17 cellular contexts compared by ENCODE assay signal in the genomic region with DNA sequence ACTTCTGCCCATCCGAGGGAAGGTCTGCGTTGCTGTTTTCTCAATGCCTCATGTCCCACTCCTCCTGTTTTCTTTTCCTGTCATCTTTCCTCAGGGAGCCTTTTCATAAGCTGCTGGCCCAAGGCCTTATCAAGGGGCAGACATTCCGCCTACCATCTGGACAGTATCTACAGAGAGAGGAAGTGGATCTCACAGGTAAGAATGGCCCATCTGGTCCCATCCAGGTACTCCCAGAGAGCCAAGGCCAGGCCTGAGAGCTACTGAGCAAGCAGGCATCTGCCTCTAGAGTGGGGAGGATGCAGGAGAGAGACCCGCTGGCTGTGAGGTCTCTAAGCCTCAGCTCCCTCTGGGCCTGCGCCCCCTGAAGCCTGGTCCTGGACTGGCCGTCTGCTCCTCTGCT.
DNase-seq lines count a peak whose midpoint lies in the region; ATAC-seq, FAIRE-seq and TF ChIP-seq lines count a peak whose summit lies in the region.
"Had no signal": no experiment of that assay in that cellular context is flagged by ENCODE, and none has a peak within 500 bp of the region (broad histone marks: within the 10 kb centered on the region; RNA-seq: fewer than 3 reads in every experiment).

No MANE protein-coding gene starts in this region.

- H2AFZ ChIP-seq in K562 (ENCODE audit: low read depth, low read length), result no peak overlapping the region

- H3K79me2 ChIP-seq in K562 (ENCODE audit: control insufficient read depth, insufficient read depth, low read length), result no peaks in the 10 kb centered on the region

- no peak for TF ChIP-seq EP300 in K562 (IDR thresholded peaks at IDR 0.05; ENCODE audit: low read length)

- H3K9ac ChIP-seq in K562 (ENCODE audit: insufficient read depth in 1 of 2, low read depth in 2 of 2, low read length in 2 of 2), result no peak overlapping the region
- H3K9ac ChIP-seq: BLaER1 had no signal

- CTCF ChIA-PET in K562 (lab: Yijun Ruan, JAX; ENCODE audit: low intra/inter-chr PET ratio) (interaction anchor here (0.6 to 2.6 kb wide), 4 partner anchors 140 to 416 kb away, joined by 3 to 17 read pairs (median 4); no protein-coding TSS in a partner anchor), A673 (lab: Charles Lee) (interaction anchor here (0.6 kb wide), 1 partner anchor 562 kb away, joined by 5 read pairs; no protein-coding TSS in a partner anchor)

- no peaks in the 10 kb centered on the region for H3K9me1 ChIP-seq in K562 (ENCODE audit: control insufficient read depth, insufficient read depth, low read length)

- no peak overlapping the region for H3K4me2 ChIP-seq in K562 (ENCODE audit: insufficient read depth, low read length)
- H3K4me2 ChIP-seq: A549, BLaER1 had no signal

- peaks cover 52% of the 10 kb centered on the region; the same call in 2 of the 3 replicates for H3K36me3 ChIP-seq in K562 (ENCODE audit: control insufficient read depth, insufficient read depth, low read length)
- no peaks in the 10 kb centered on the region for H3K36me3 ChIP-seq in A673 (ENCODE audit: insufficient read depth, low read length, poor library complexity, severe bottlenecking)

- TF ChIP-seq POLR2A in K562 (conservative IDR thresholded peaks at IDR 0.05), result no peak

- intact Hi-C loops in K562 (cut with micrococcal nuclease) (loop anchor here (5.0 to 10.0 kb wide), 4 partner anchors 79 to 562 kb away; a partner anchor contains a TSS), A673 (cut with micrococcal nuclease; ENCODE audit: unreplicated experiment) (no loop called here)

- no peaks in the 10 kb centered on the region for H3K4me1 ChIP-seq in K562 (replicated peaks in 1 of 2; ENCODE audit: control insufficient read depth in 2 of 2, insufficient read depth in 2 of 2, low read length in 2 of 2)
- peaks cover 31% of the 10 kb centered on the region for H3K4me1 ChIP-seq in A673 (ENCODE audit: insufficient read depth, low read length, poor library complexity, severe bottlenecking)

- H3K4me3 Mint-ChIP-seq in endothelial cell (ENCODE audit: unreplicated experiment), result no peak overlapping the region
- H3K4me3 Mint-ChIP-seq in HFFc6, result no peak overlapping the region
- H3K4me3 Mint-ChIP-seq: CD14-positive monocyte; CD4-positive, alpha-beta memory T cell; H9 had no signal

- H3K4me1 Mint-ChIP-seq in endothelial cell (ENCODE audit: unreplicated experiment) (peaks cover 65% of the 10 kb centered on the region), HFFc6 (ENCODE audit: low read depth) (peaks cover 8% of the 10 kb centered on the region)
- H3K4me1 Mint-ChIP-seq: CD4-positive, alpha-beta memory T cell had no signal

- H3K27ac Mint-ChIP-seq in endothelial cell (ENCODE audit: unreplicated experiment), result peak overlapping the region; percentile 24
- no peak overlapping the region for H3K27ac Mint-ChIP-seq in HFFc6
- H3K27ac Mint-ChIP-seq: CD4-positive, alpha-beta memory T cell had no signal

- no peak for ATAC-seq in K562
- ATAC-seq: A549 had no signal

- DNase-seq in NCI-H2171 treated with DMSO at 0.1 percent for 48 hours (lab: John Stamatoyannopoulos, UW) (peak; percentile 0), NCI-H2171 (lab: John Stamatoyannopoulos, UW) (no peak), K562 (ENCODE audit: extremely low read depth in 1 of 4, low spot score in 3 of 4) (no peak), endothelial cell (ENCODE audit: low spot score) (no peak), HFFc6 (no peak), ureter (ENCODE audit: low spot score) (no peak), A673 (ENCODE audit: low spot score) (no peak)
- DNase-seq: DMS153, DMS79, GF-D8, H9 had no signal

- H3K4me3 ChIP-seq in K562 (no peak overlapping the region), A673 (ENCODE audit: low read depth, low read length, poor library complexity, severe bottlenecking) (no peak overlapping the region)
- H3K4me3 ChIP-seq: A549, BLaER1 had no signal

- H3K9me3 ChIP-seq in K562 (replicated peaks; ENCODE audit: control insufficient read depth, insufficient read depth, low read depth, low read length), result no peaks in the 10 kb centered on the region
- H3K9me3 ChIP-seq in A673 (ENCODE audit: low read depth, low read length, poor library complexity, severe bottlenecking), result no peaks in the 10 kb centered on the region
- H3K9me3 ChIP-seq: A549, BLaER1 had no signal

- H3K9me3 Mint-ChIP-seq in endothelial cell (ENCODE audit: unreplicated experiment) (no peaks in the 10 kb centered on the region), HFFc6 (no peaks in the 10 kb centered on the region)
- H3K9me3 Mint-ChIP-seq: CD14-positive monocyte; CD4-positive, alpha-beta memory T cell; H9 had no signal

- H3K36me3 Mint-ChIP-seq in endothelial cell (ENCODE audit: low read depth, unreplicated experiment) (peaks cover under 1% of the 10 kb centered on the region), HFFc6 (ENCODE audit: low read depth) (peaks cover 5% of the 10 kb centered on the region; the same call in 1 of the 2 replicates)

- no peak for FAIRE-seq in K562 (lab: Jason Lieb, UNC)
- FAIRE-seq: A549, H1 had no signal

- TF ChIP-seq CTCF in K562 (IDR thresholded peaks at IDR 0.05 in 2 of 3, conservative IDR thresholded peaks at IDR 0.05 in 1 of 3; ENCODE audit: insufficient read depth in 2 of 3, low read depth in 1 of 3, low read length in 3 of 3) (no peak), endothelial cell (IDR thresholded peaks at IDR 0.05; ENCODE audit: unreplicated experiment) (no peak), HFFc6 (IDR thresholded peaks at IDR 0.05) (no peak), A673 (conservative IDR thresholded peaks at IDR 0.05; ENCODE audit: low read depth, low read length) (no peak)

- no peaks in the 10 kb centered on the region for H4K20me1 ChIP-seq in K562 (replicated peaks; ENCODE audit: control insufficient read depth, insufficient read depth, low read length)

- H3K27me3 Mint-ChIP-seq in endothelial cell (ENCODE audit: unreplicated experiment) (peaks cover 2% of the 10 kb centered on the region), HFFc6 (ENCODE audit: insufficient read depth) (no peaks in the 10 kb centered on the region; the same call in 1 of the 2 replicates)
- H3K27me3 Mint-ChIP-seq: CD4-positive, alpha-beta memory T cell had no signal

- POLR2A ChIA-PET in K562 (lab: Yijun Ruan, JAX) (no interaction called here), A673 (lab: Charles Lee; ENCODE audit: low non-redundant PET) (no interaction called here)

- no peaks in the 10 kb centered on the region for H3K27me3 ChIP-seq in K562 (ENCODE audit: control insufficient read depth in 2 of 2, insufficient read depth in 2 of 2, low read length in 2 of 2)
- no peaks in the 10 kb centered on the region for H3K27me3 ChIP-seq in A673 (replicated peaks; ENCODE audit: insufficient read depth, low read depth, low read length, poor library complexity)
- H3K27me3 ChIP-seq: BLaER1 had no signal

- H3K27ac ChIP-seq in K562 (ENCODE audit: extremely low read depth, low read depth, low read length), result no peak overlapping the region
- no peak overlapping the region for H3K27ac ChIP-seq in A673 (ENCODE audit: low read depth, low read length, poor library complexity, severe bottlenecking)
- H3K27ac ChIP-seq: 22Rv1, A549, BLaER1 had no signal

- in situ Hi-C loops in K562 (cut with MboI), result loop anchor here (5.0 kb wide), 1 partner anchor 149 kb away; no protein-coding TSS in a partner anchor

- TF ChIP-seq RAD21 in K562 (CRISPR knock-in tag; conservative IDR thresholded peaks at IDR 0.05 in 1 of 2, IDR thresholded peaks at IDR 0.05 in 1 of 2), result no peak

- BruUV-seq in K562 (replicated peaks; lab: Mats Ljungman, UMichigan), result no TSS peak
- no TSS peak for BruUV-seq in A673 (replicated peaks; lab: Mats Ljungman, UMichigan)

- WGBS in K562 (ENCODE audit: insufficient coverage, low coverage, missing lambda C conversion rate), result 97% methylated on average over 6 of the region's 6 CpGs

TF ChIP-seq in K562, 482 proteins besides CTCF, POLR2A, EP300 and RAD21:
- TF ChIP-seq SPI1 (IDR thresholded peaks at IDR 0.05; ENCODE audit: borderline replicate concordance, low read depth, low read length), result peak; percentile 20; the same call in 1 of the 2 replicates
- TF ChIP-seq, protein P1, sequence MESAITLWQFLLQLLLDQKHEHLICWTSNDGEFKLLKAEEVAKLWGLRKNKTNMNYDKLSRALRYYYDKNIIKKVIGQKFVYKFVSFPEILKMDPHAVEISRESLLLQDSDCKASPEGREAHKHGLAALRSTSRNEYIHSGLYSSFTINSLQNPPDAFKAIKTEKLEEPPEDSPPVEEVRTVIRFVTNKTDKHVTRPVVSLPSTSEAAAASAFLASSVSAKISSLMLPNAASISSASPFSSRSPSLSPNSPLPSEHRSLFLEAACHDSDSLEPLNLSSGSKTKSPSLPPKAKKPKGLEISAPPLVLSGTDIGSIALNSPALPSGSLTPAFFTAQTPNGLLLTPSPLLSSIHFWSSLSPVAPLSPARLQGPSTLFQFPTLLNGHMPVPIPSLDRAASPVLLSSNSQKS (CRISPR knock-in tag; IDR thresholded peaks at IDR 0.05), result no peak
